Comparison of ENCODE assay signal across 35 cellular contexts in genomic region chr16:22274916-22275315, GRCh38.
"Had no signal": no experiment of that assay in that cellular context is flagged by ENCODE, and none has a peak within 500 bp of the region (broad histone marks: within the 10 kb centered on the region; RNA-seq: fewer than 3 reads in every experiment).

No MANE protein-coding gene starts in this region.

- H3K4me2 ChIP-seq: KMS-11 had no signal

- H3K4me3 ChIP-seq: MG63 had no signal

- H3K27ac ChIP-seq: KMS-11 had no signal

- H3K27me3 ChIP-seq: MG63 had no signal

- DNase-seq: Karpas-422, Kasumi-1, MG63, MM.1S, MV-4-11, NCI-H1048, NCI-H1092, NCI-H1092 treated with DMSO at 0.1 percent for 48 hours, NCI-H1105, NCI-H1105 treated with DMSO at 0.1 percent for 48 hours, NCI-H1417, NCI-H1417 treated with DMSO at 0.1 percent for 48 hours, NCI-H1436, NCI-H1436 treated with DMSO at 0.1 percent for 48 hours, NCI-H146, NCI-H1694, NCI-H1694 treated with DMSO at 0.1 percent for 48 hours, NCI-H187, NCI-H187 treated with DMSO at 0.1 percent for 48 hours, NCI-H1930, NCI-H2029, NCI-H2029 treated with DMSO at 0.1 percent for 48 hours, NCI-H2081, NCI-H2081 treated with DMSO at 0.1 percent for 48 hours, NCI-H2107, NCI-H2171, NCI-H2171 treated with DMSO at 0.1 percent for 48 hours, NCI-H2227 treated with DMSO at 0.1 percent for 48 hours, NCI-H226, NCI-H345, NCI-H446, NCI-H446 treated with DMSO at 0.1 percent for 48 hours, NCI-H510A treated with DMSO at 0.1 percent for 48 hours, NCI-H524 had no signal

- H3K9ac ChIP-seq: KMS-11 had no signal

- H3K9me3 ChIP-seq: MG63 had no signal
